In the genomic region with DNA sequence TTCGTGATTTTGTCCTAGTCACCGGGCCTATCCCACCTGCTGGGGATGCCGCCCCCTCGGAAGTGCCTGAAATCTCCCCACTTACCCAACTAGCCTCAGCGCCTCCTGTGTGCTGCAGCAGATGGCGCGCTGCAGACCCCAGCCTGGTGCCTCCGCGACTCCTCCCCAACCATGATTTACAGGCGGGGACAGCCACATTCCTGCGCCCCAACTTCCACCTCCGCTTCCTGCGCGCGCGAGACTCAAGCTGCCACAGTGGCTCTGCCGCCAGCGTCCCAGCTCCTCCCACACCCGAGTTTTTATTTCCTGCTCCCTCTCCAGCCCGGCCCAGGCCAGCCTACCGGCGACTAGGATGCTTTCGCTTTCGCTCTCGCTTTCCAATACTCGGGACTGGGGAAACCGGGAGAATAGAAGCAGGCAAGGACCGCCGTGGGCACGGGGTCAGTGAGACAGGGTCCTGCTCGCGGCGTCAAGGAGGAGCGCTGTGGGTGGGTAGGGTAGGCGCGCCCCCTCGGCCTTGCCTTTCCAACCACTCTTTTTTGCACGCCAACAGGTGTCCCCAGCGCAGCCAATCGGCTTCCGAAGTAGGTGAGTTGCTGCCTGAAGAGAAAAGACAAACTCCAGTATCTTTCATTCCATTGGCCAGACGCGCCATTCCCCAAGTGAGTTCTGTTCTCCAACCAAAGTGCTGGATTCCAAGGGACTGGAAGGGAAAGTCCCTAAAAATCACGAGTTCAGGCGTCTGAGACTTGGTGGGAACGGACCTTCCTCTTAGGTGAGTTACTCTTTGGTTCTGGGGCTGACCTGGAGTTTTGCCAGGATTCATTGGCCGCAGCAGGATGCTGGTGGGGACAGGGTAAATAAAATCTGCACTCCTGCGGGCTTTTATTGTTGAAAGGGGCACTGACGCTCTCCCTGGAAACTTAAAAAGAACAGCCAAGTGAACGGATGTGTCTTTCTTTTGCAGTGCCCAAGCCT, we compare ENCODE assay signal across 1 cellular context.
TF ChIP-seq lines count a peak whose summit lies in the region.

A gene with protein sequence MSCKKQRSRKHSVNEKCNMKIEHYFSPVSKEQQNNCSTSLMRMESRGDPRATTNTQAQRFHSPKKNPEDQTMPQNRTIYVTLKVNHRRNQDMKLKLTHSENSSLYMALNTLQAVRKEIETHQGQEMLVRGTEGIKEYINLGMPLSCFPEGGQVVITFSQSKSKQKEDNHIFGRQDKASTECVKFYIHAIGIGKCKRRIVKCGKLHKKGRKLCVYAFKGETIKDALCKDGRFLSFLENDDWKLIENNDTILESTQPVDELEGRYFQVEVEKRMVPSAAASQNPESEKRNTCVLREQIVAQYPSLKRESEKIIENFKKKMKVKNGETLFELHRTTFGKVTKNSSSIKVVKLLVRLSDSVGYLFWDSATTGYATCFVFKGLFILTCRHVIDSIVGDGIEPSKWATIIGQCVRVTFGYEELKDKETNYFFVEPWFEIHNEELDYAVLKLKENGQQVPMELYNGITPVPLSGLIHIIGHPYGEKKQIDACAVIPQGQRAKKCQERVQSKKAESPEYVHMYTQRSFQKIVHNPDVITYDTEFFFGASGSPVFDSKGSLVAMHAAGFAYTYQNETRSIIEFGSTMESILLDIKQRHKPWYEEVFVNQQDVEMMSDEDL (plus strand): TSS at position 327 of the 978 bp plus-strand sequence. CDS start 6,017 bp downstream, outside the sequence.

TF ChIP-seq in HepG2, 621 proteins besides CTCF, POLR2A, EP300 and RAD21 (continued from another document and continues in another):
- TF ChIP-seq EEA1 (CRISPR knock-in tag; IDR thresholded peaks at IDR 0.05; ENCODE audit: borderline replicate concordance) (0 out of 2 replicates have a peak, but pooled peaks have one; percentile 41), TMF1 (CRISPR knock-in tag; IDR thresholded peaks at IDR 0.05; ENCODE audit: low read depth) (0 out of 2 replicates have a peak, but pooled peaks have one; percentile 63), SP2 (CRISPR knock-in tag; IDR thresholded peaks at IDR 0.05) (no peak), ZNF550 (CRISPR knock-in tag; IDR thresholded peaks at IDR 0.05; ENCODE audit: borderline replicate concordance) (no peak), ZBTB46 (CRISPR knock-in tag; IDR thresholded peaks at IDR 0.05; ENCODE audit: borderline replicate concordance) (0 out of 2 replicates have a peak, but pooled peaks have one; percentile 41), ARID2 (CRISPR knock-in tag; IDR thresholded peaks at IDR 0.05; ENCODE audit: borderline replicate concordance) (0 out of 2 replicates have a peak, but pooled peaks have one; percentile 63), THAP11 (CRISPR knock-in tag; IDR thresholded peaks at IDR 0.05) (peak; percentile 60; the same call in 1 of the 2 replicates), HOXA9 (CRISPR knock-in tag; IDR thresholded peaks at IDR 0.05; ENCODE audit: borderline replicate concordance) (peak; percentile 93), ZNF629 (CRISPR knock-in tag; conservative IDR thresholded peaks at IDR 0.05) (peak; percentile 27; the same call in 1 of the 2 replicates), CSRNP1 (CRISPR knock-in tag; IDR thresholded peaks at IDR 0.05) (peak; percentile 87), USF2 (IDR thresholded peaks at IDR 0.05; ENCODE audit: low read depth, low read length) (0 out of 2 replicates have a peak, but pooled peaks have one; percentile 18), USF2 (CRISPR knock-in tag; IDR thresholded peaks at IDR 0.05; ENCODE audit: borderline replicate concordance) (no peak), ZNF747 (CRISPR knock-in tag; IDR thresholded peaks at IDR 0.05; ENCODE audit: borderline replicate concordance) (0 out of 2 replicates have a peak, but pooled peaks have one; percentile 20), ZNF800 (CRISPR knock-in tag; IDR thresholded peaks at IDR 0.05) (peak; percentile 76), KDM2A (CRISPR knock-in tag; IDR thresholded peaks at IDR 0.05; ENCODE audit: borderline replicate concordance, low read depth) (peak; percentile 57), ATF7 (IDR thresholded peaks at IDR 0.05) (no peak), ATF7 (CRISPR knock-in tag; IDR thresholded peaks at IDR 0.05) (no peak), ZNF367 (CRISPR knock-in tag; IDR thresholded peaks at IDR 0.05; ENCODE audit: borderline replicate concordance) (no peak), TARDBP (CRISPR knock-in tag; IDR thresholded peaks at IDR 0.05) (peak; percentile 79), CBX5 (CRISPR knock-in tag; IDR thresholded peaks at IDR 0.05; ENCODE audit: borderline replicate concordance) (peak; percentile 10; the same call in 1 of the 2 replicates), BRCA1 (CRISPR knock-in tag; IDR thresholded peaks at IDR 0.05) (peak; percentile 52; the same call in 1 of the 2 replicates), HOXA3 (CRISPR knock-in tag; IDR thresholded peaks at IDR 0.05) (peak; percentile 35; the same call in 1 of the 2 replicates), KLF16 (CRISPR knock-in tag; IDR thresholded peaks at IDR 0.05) (0 out of 4 replicates have a peak, but pooled peaks of 1 of the 2 experiments have one; percentile 7), GABPB1 (CRISPR knock-in tag; IDR thresholded peaks at IDR 0.05) (peak; percentile 83), ZNF160 (CRISPR knock-in tag; IDR thresholded peaks at IDR 0.05) (0 out of 2 replicates have a peak, but pooled peaks have one; percentile 31), DR1 (CRISPR knock-in tag; IDR thresholded peaks at IDR 0.05) (peak; percentile 53), FOXC1 (CRISPR knock-in tag; IDR thresholded peaks at IDR 0.05; ENCODE audit: borderline replicate concordance) (0 out of 2 replicates have a peak, but pooled peaks have one; percentile 36), ZNF776 (CRISPR knock-in tag; IDR thresholded peaks at IDR 0.05) (peak; percentile 64; the same call in 1 of the 2 replicates), ZNF512 (CRISPR knock-in tag; IDR thresholded peaks at IDR 0.05) (0 out of 2 replicates have a peak, but pooled peaks have one; percentile 14), ZNF724P (CRISPR knock-in tag; IDR thresholded peaks at IDR 0.05; ENCODE audit: borderline replicate concordance) (no peak), ZBTB7A (CRISPR knock-in tag; IDR thresholded peaks at IDR 0.05) (no peak), ZNF292 (CRISPR knock-in tag; IDR thresholded peaks at IDR 0.05; ENCODE audit: borderline replicate concordance, low read depth) (peak; percentile 95), RFX5 (IDR thresholded peaks at IDR 0.05; ENCODE audit: low read depth, low read length) (peak; percentile 91), ZNF781 (CRISPR knock-in tag; IDR thresholded peaks at IDR 0.05; ENCODE audit: borderline replicate concordance, not compliant biosample characterization) (peak; percentile 42), NCOA2 (CRISPR knock-in tag; IDR thresholded peaks at IDR 0.05) (0 out of 2 replicates have a peak, but pooled peaks have one; percentile 12), MTA1 (CRISPR knock-in tag; IDR thresholded peaks at IDR 0.05; ENCODE audit: borderline replicate concordance) (peak; percentile 88; the same call in 1 of the 2 replicates), SATB2 (CRISPR knock-in tag; IDR thresholded peaks at IDR 0.05) (peak; percentile 47), ERF (CRISPR knock-in tag; IDR thresholded peaks at IDR 0.05) (0 out of 2 replicates have a peak, but pooled peaks have one; percentile 12), ZNF841 (CRISPR knock-in tag; IDR thresholded peaks at IDR 0.05; ENCODE audit: borderline replicate concordance) (0 out of 2 replicates have a peak, but pooled peaks have one; percentile 37), GABPA (IDR thresholded peaks at IDR 0.05; ENCODE audit: low read depth, low read length) (peak; percentile 52), GABPA (CRISPR knock-in tag; IDR thresholded peaks at IDR 0.05; ENCODE audit: low read depth) (peak; percentile 70), CREB1 (IDR thresholded peaks at IDR 0.05) (no peak), CREB1 (CRISPR knock-in tag; IDR thresholded peaks at IDR 0.05) (peak; percentile 70), RFXAP (CRISPR knock-in tag; IDR thresholded peaks at IDR 0.05; ENCODE audit: borderline replicate concordance) (peak; percentile 99), FOXM1 (CRISPR knock-in tag; IDR thresholded peaks at IDR 0.05) (0 out of 2 replicates have a peak, but pooled peaks have one; percentile 22), ZNF354B (CRISPR knock-in tag; IDR thresholded peaks at IDR 0.05) (peak; percentile 79; the same call in 1 of the 2 replicates), ZNF441 (CRISPR knock-in tag; IDR thresholded peaks at IDR 0.05; ENCODE audit: borderline replicate concordance) (0 out of 2 replicates have a peak, but pooled peaks have one; percentile 47)
- TF ChIP-seq, protein P1, sequence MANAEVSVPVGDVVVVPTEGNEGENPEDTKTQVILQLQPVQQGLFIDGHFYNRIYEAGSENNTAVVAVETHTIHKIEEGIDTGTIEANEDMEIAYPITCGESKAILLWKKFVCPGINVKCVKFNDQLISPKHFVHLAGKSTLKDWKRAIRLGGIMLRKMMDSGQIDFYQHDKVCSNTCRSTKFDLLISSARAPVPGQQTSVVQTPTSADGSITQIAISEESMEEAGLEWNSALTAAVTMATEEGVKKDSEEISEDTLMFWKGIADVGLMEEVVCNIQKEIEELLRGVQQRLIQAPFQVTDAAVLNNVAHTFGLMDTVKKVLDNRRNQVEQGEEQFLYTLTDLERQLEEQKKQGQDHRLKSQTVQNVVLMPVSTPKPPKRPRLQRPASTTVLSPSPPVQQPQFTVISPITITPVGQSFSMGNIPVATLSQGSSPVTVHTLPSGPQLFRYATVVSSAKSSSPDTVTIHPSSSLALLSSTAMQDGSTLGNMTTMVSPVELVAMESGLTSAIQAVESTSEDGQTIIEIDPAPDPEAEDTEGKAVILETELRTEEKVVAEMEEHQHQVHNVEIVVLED (CRISPR knock-in tag; IDR thresholded peaks at IDR 0.05; ENCODE audit: borderline replicate concordance), result peak; percentile 40; the same call in 1 of the 2 replicates
